8 cellular contexts compared by ENCODE assay signal in genomic region chr1:234842726-234843641, GRCh38.
DNase-seq lines count a peak whose midpoint lies in the region; ATAC-seq and TF ChIP-seq lines count a peak whose summit lies in the region.

No MANE protein-coding gene starts in this region.

- TF ChIP-seq POLR2A in transverse colon (IDR thresholded peaks at IDR 0.05), result no peak

- in situ Hi-C loops in transverse colon (cut with MboI; ENCODE audit: low pct_ligation_motif_present in 1 of 4, low pct_unique_long_range_greater_than_20kb in 1 of 4, low sequenced_read_pairs in 3 of 4) (loop anchor here in 3 of 4 donors (10.0 to 25.0 kb wide), 3 partner anchors 106 to 242 kb away; partner anchors contain the start of gene IRF2BP2 (in 1 of the 3)), brain microvascular endothelial cell (cut with HindIII; ENCODE audit: low pct_ligation_motif_present, low sequenced_read_pairs) (loop anchor here (25.0 kb wide), 1 partner anchor 106 kb away; no protein-coding TSS in a partner anchor)

- peak overlapping the region; percentile 79 to 97 (median 86) for H3K27ac ChIP-seq in BLaER1 treated with 17β-estradiol and CSF1 and Interleukin-3, amounts not matched to agents 10 nM and 100 nM
- H3K27ac ChIP-seq in lower lobe of right lung (peak overlapping the region; percentile 56), transverse colon (peak overlapping the region in 3 of 4 donors; percentile 13 to 34 (median 17)), coronary artery (peak overlapping the region in 1 of 2 donors; percentile 26), brain microvascular endothelial cell (no peak overlapping the region)

- H3K4me1 ChIP-seq in BLaER1 treated with 17β-estradiol and CSF1 and Interleukin-3, amounts not matched to agents 10 nM and 100 nM, result peaks cover 77 to 97% (median 91%) of the 10 kb centered on the region in 10 experiments
- H3K4me1 ChIP-seq in lower lobe of right lung (peaks cover 42% of the 10 kb centered on the region), transverse colon (peaks cover 0 to 39% (median 10%) of the 10 kb centered on the region in 4 donors)

- peak overlapping the region; percentile 51 to 84 (median 73) for H3K9ac ChIP-seq in BLaER1 treated with 17β-estradiol and CSF1 and Interleukin-3, amounts not matched to agents 10 nM and 100 nM

- ATAC-seq in GM19452 (IDR thresholded peaks at IDR 0.05; ENCODE audit: unreplicated experiment) (peak; percentile 75), HG03521 (IDR thresholded peaks at IDR 0.05; ENCODE audit: unreplicated experiment) (peak; percentile 54), lower lobe of right lung (peak; percentile 22 to 34)

- TF ChIP-seq CTCF in lower lobe of right lung (IDR thresholded peaks at IDR 0.05) (no peak), transverse colon (IDR thresholded peaks at IDR 0.05) (no peak), coronary artery (IDR thresholded peaks at IDR 0.05) (no peak), brain microvascular endothelial cell (IDR thresholded peaks at IDR 0.05; ENCODE audit: low read depth, low read length, missing control alignments) (no peak)

- H4K20me1 ChIP-seq in BLaER1 treated with 17β-estradiol and CSF1 and Interleukin-3, amounts not matched to agents 10 nM and 100 nM, result no peaks in the 10 kb centered on the region

- no peaks in the 10 kb centered on the region for H3K36me3 ChIP-seq in BLaER1 treated with 17β-estradiol and CSF1 and Interleukin-3, amounts not matched to agents 10 nM and 100 nM
- H3K36me3 ChIP-seq in lower lobe of right lung, result no peaks in the 10 kb centered on the region
- H3K36me3 ChIP-seq in transverse colon, result no peaks in the 10 kb centered on the region
- H3K36me3 ChIP-seq in brain microvascular endothelial cell (replicated peaks), result no peaks in the 10 kb centered on the region

- peak overlapping the region; percentile 80 to 97 (median 87) for H3K4me2 ChIP-seq in BLaER1 treated with 17β-estradiol and CSF1 and Interleukin-3, amounts not matched to agents 10 nM and 100 nM

- no peaks in the 10 kb centered on the region for H3K27me3 ChIP-seq in BLaER1 treated with 17β-estradiol and CSF1 and Interleukin-3, amounts not matched to agents 10 nM and 100 nM
- H3K27me3 ChIP-seq in lower lobe of right lung (ENCODE audit: low read depth) (no peaks in the 10 kb centered on the region), transverse colon (no peaks in the 10 kb centered on the region), brain microvascular endothelial cell (replicated peaks) (no peaks in the 10 kb centered on the region)

- H3K9me3 ChIP-seq in BLaER1 treated with 17β-estradiol and CSF1 and Interleukin-3, amounts not matched to agents 10 nM and 100 nM (replicated peaks in 1 of 11), result peaks cover 0 to 21% (median 19%) of the 10 kb centered on the region in 11 experiments; a peak in 19 of 22 replicates
- H3K9me3 ChIP-seq in lower lobe of right lung (no peaks in the 10 kb centered on the region), transverse colon (no peaks in the 10 kb centered on the region)

- DNase-seq in activated T-cell treated with anti-CD3 and anti-CD28 coated beads for 4 hours (peak; percentile 48), lower lobe of right lung (no peak), transverse colon (no peak), coronary artery (ENCODE audit: low spot score) (no peak), brain microvascular endothelial cell (no peak)

- 66 to 82% methylated on average over 6 to 12 of the region's 12 CpGs for WGBS in transverse colon (ENCODE audit: low coverage in 1 of 2), 2 donors

- TF ChIP-seq EP300 in transverse colon (IDR thresholded peaks at IDR 0.05; ENCODE audit: low read depth), result no peak

- intact Hi-C loops in lower lobe of right lung (cut with DNase I), result no loop called here
- intact Hi-C loops in transverse colon (cut with DNase I; ENCODE audit: low total_unique reads), result no loop called here

- H3K4me3 ChIP-seq in BLaER1 treated with 17β-estradiol and CSF1 and Interleukin-3, amounts not matched to agents 10 nM and 100 nM, result peak overlapping the region in 6 of 10 experiments; percentile 5 to 36 (median 12); a peak in 6 of 20 replicates
- H3K4me3 ChIP-seq in lower lobe of right lung (no peak overlapping the region), transverse colon (no peak overlapping the region), coronary artery (no peak overlapping the region), brain microvascular endothelial cell (ENCODE audit: low read depth, low read length) (no peak overlapping the region)

Comparison
In these comparisons a context has a peak if more than half of its experiments do, and no peak if none do; other contexts are left out.
1. H3K4me3 ChIP-seq: peak in BLaER1 treated with 17β-estradiol and CSF1 and Interleukin-3, amounts not matched to agents 10 nM and 100 nM (6 of 10); none in lower lobe of right lung (single experiment), transverse colon (0 of 4), coronary artery (single experiment) and brain microvascular endothelial cell (single experiment).
2. Peak in every context shown above with its lines, with median percentiles within 50 percentile points of each other: ATAC-seq.